ENCODE assay signal across 8 cellular contexts in genomic region chr15:98800437-98801233, GRCh38.
DNase-seq lines count a peak whose midpoint lies in the region; ATAC-seq and TF ChIP-seq lines count a peak whose summit lies in the region.

No MANE protein-coding gene starts in this region.

- no peaks in the 10 kb centered on the region for H3K27me3 ChIP-seq in aorta (ENCODE audit: control insufficient read depth in 1 of 2, insufficient read depth in 2 of 2, low read length in 1 of 2)

- ATAC-seq in aorta (ENCODE audit: low FRiP score): peak; percentile 82
- no peak for ATAC-seq in HG03135 (IDR thresholded peaks at IDR 0.05; ENCODE audit: unreplicated experiment)
- ATAC-seq in HG03469 (IDR thresholded peaks at IDR 0.05; ENCODE audit: unreplicated experiment): no peak

- H3K36me3 ChIP-seq in aorta (ENCODE audit: control insufficient read depth in 1 of 2, insufficient read depth in 2 of 2, low read length in 1 of 2): no peaks in the 10 kb centered on the region

- peaks cover 5 to 24% of the 10 kb centered on the region in 2 donors for H3K4me1 ChIP-seq in aorta (ENCODE audit: control insufficient read depth in 1 of 2, insufficient read depth in 2 of 2, low read length in 2 of 2)

- WGBS in aorta, 2 donors: 4 to 7% methylated on average over 11 of the region's 11 CpGs

- H3K36me3 Mint-ChIP-seq in CD14-positive monocyte: no peaks in the 10 kb centered on the region
- H3K36me3 Mint-ChIP-seq in mesothelial cell of epicardium: no peaks in the 10 kb centered on the region

- peak overlapping the region in 1 of 2 donors; percentile 79 for H3K4me3 Mint-ChIP-seq in CD14-positive monocyte
- H3K4me3 Mint-ChIP-seq in mesothelial cell of epicardium: peak overlapping the region; percentile 54

- peaks cover 0 to 2% (median 0%) of the 10 kb centered on the region in 7 donors for H3K9me3 Mint-ChIP-seq in CD14-positive monocyte
- no peaks in the 10 kb centered on the region for H3K9me3 Mint-ChIP-seq in mesothelial cell of epicardium

- H3K4me3 ChIP-seq in aorta (ENCODE audit: low read length in 2 of 2): no peak overlapping the region

- H3K9me3 ChIP-seq in aorta (ENCODE audit: control insufficient read depth, low read length): no peaks in the 10 kb centered on the region

- DNase-seq in CD14-positive monocyte (ENCODE audit: low spot score) (no peak), Kasumi-1 (lab: John Stamatoyannopoulos, UW) (peak; percentile 75 to 76), SK-N-DZ (ENCODE audit: low spot score) (peak; percentile 53), epidermal melanocyte (ENCODE audit: insufficient read length, low spot score) (peak; percentile 61), mesothelial cell of epicardium (ENCODE audit: low spot score in 2 of 2, unreplicated experiment in 2 of 2) (peak in 1 of 2 experiments; percentile 53), aorta (no peak)

- TF ChIP-seq CTCF in CD14-positive monocyte (IDR thresholded peaks at IDR 0.05) (no peak), mesothelial cell of epicardium (IDR thresholded peaks at IDR 0.05; ENCODE audit: unreplicated experiment) (no peak)

- peak overlapping the region in 5 of 7 donors; percentile 36 to 71 (median 49) for H3K27ac Mint-ChIP-seq in CD14-positive monocyte
- peak overlapping the region; percentile 93 for H3K27ac Mint-ChIP-seq in mesothelial cell of epicardium

- intact Hi-C loops in CD14-positive monocyte (cut with micrococcal nuclease): no loop called here
- intact Hi-C loops in aorta (cut with DNase I): no loop called here

- peaks cover 0 to 6% (median 5%) of the 10 kb centered on the region in 3 donors for H3K27me3 Mint-ChIP-seq in CD14-positive monocyte (ENCODE audit: low read depth in 3 of 3)
- H3K27me3 Mint-ChIP-seq in mesothelial cell of epicardium (ENCODE audit: low read depth): no peaks in the 10 kb centered on the region

- H3K27ac ChIP-seq in aorta (ENCODE audit: low read depth in 1 of 2, low read length in 2 of 2): peak overlapping the region in 1 of 2 donors; percentile 21

- H3K4me1 Mint-ChIP-seq in CD14-positive monocyte: peaks cover 36% of the 10 kb centered on the region
- H3K4me1 Mint-ChIP-seq in mesothelial cell of epicardium: peaks cover 57% of the 10 kb centered on the region

Comparison
In these comparisons a context has a peak if more than half of its experiments do, and no peak if none do; other contexts are left out.
1. DNase-seq: peak in Kasumi-1 (2 of 2), SK-N-DZ (single experiment) and epidermal melanocyte (single experiment); none in CD14-positive monocyte (single experiment) and aorta (0 of 2).